Comparison of ENCODE assay signal across 23 cellular contexts in genomic region chr9:25827626-25828025, GRCh38.
"Had no signal": no experiment of that assay in that cellular context is flagged by ENCODE, and none has a peak within 500 bp of the region (broad histone marks: within the 10 kb centered on the region; RNA-seq: fewer than 3 reads in every experiment).

No MANE protein-coding gene starts in this region.

- H3K27me3 ChIP-seq: colonic mucosa, dorsolateral prefrontal cortex, esophagus muscularis mucosa, esophagus squamous epithelium, foreskin keratinocyte, gastrocnemius medialis, gastroesophageal sphincter, heart left ventricle, heart right ventricle had no signal

- H3K4me3 ChIP-seq: colonic mucosa, coronary artery, dorsolateral prefrontal cortex, esophagus muscularis mucosa, esophagus squamous epithelium, gastrocnemius medialis, gastroesophageal sphincter, heart left ventricle, heart right ventricle had no signal

- DNase-seq: colonic mucosa; cortex of kidney; dermis blood vessel endothelial cell; dorsolateral prefrontal cortex; effector CD4-positive, alpha-beta T cell; effector CD8-positive, alpha-beta T cell; effector memory CD4-positive, alpha-beta T cell; effector memory CD8-positive, alpha-beta T cell; endodermal cell; erythroblast; esophagus squamous epithelium; foreskin fibroblast; foreskin keratinocyte; foreskin melanocyte; gastrocnemius medialis; glutamatergic neuron; head of caudate nucleus; heart left ventricle; heart right ventricle had no signal

- H3K4me1 ChIP-seq: colonic mucosa, esophagus muscularis mucosa, esophagus squamous epithelium, foreskin keratinocyte, gastrocnemius medialis, gastroesophageal sphincter, heart left ventricle, heart right ventricle had no signal

- H3K9me3 ChIP-seq: colonic mucosa, esophagus muscularis mucosa, gastrocnemius medialis had no signal

- H3K27ac ChIP-seq: colonic mucosa, coronary artery, dorsolateral prefrontal cortex, epithelial cell of prostate, esophagus muscularis mucosa, esophagus squamous epithelium, foreskin keratinocyte, gastrocnemius medialis, gastroesophageal sphincter, heart left ventricle, heart right ventricle had no signal

- H3K36me3 ChIP-seq: colonic mucosa, esophagus muscularis mucosa, esophagus squamous epithelium, gastrocnemius medialis, gastroesophageal sphincter, heart left ventricle, heart right ventricle had no signal
